Comparison of ENCODE assay signal across 9 cellular contexts in the genomic region with DNA sequence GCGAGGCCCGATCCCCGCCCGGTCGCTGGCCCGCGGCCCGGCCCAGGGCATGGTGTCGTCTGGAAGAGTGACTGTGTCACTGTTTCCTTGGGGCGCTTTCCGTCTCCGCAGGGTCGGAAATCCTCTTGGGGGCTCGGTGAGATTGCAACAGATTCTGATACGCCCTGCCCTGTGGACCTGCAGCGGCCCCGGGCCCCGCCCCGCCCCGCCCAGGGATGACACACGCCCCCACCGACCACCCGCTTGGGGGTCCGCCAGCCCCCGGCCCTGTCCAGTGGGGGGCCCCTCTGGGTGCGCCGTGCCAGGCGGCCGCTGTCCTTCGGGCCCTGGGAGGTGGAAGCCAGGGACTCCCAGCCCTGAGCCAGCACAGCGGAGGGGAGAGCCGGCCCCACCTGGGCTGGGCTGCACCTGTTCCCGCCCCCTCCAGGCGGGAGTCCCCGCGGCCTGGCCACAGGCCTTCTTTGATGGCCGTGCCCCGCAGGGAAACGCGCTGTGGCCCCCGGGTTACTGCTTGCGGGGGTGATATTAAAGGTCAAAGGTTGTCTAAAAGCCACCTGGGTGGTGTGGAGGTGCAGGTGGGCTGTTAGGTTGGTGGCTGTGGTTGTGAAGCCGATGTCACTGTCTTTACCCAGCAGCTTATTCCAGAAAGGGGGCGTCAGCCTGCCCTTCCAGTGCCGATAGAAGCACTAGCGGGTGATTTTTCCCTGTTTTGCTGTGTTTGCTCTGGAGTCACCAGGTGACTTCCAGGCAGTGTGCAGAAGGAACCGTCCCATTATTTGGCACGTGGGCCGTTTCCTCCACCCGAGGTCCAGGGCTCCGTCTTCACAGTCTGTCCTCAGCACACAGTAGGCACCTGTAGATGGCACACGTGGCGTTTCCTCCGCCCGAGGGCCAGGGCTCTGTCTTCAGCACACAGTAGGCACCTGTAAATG. TPM values are rescaled to one million over a fixed set of nuclear protein-coding genes. Genes with fewer than 3 reads are reported as not detected.
A peak's percentile ranks its signal among the peaks of the same experiment; 100 is the strongest.
DNase-seq lines count a peak whose midpoint lies in the region; ATAC-seq and TF ChIP-seq lines count a peak whose summit lies in the region.
"Had no signal": no experiment of that assay in that cellular context is flagged by ENCODE, and none has a peak within 500 bp of the region (broad histone marks: within the 10 kb centered on the region; RNA-seq: fewer than 3 reads in every experiment).

No MANE protein-coding gene starts in this region.

- H3K36me3 Mint-ChIP-seq in IgD-negative memory B cell, result no peaks in the 10 kb centered on the region

- peaks cover 2 to 8% (median 6%) of the 10 kb centered on the region in 3 donors for H3K4me1 Mint-ChIP-seq in IgD-negative memory B cell

- peaks cover 30% of the 10 kb centered on the region for H3K27me3 ChIP-seq in left ventricle myocardium inferior (ENCODE audit: low read depth)

- no peaks in the 10 kb centered on the region for H3K36me3 ChIP-seq in left ventricle myocardium inferior

- no peaks in the 10 kb centered on the region for H3K9me3 Mint-ChIP-seq in IgD-negative memory B cell

- H3K4me3 ChIP-seq in left ventricle myocardium inferior, result peak overlapping the region; percentile 79
- H3K4me3 ChIP-seq in skeletal muscle cell (ENCODE audit: low read depth, low read length), result peak overlapping the region; percentile 67

- peaks cover 49% of the 10 kb centered on the region for H3K4me1 ChIP-seq in left ventricle myocardium inferior

- intact Hi-C loops in left ventricle myocardium inferior (cut with micrococcal nuclease), result no loop called here

- H3K27me3 Mint-ChIP-seq in IgD-negative memory B cell, result peaks cover 10% of the 10 kb centered on the region

- peak overlapping the region in 2 of 3 donors; percentile 75 to 80 for H3K27ac Mint-ChIP-seq in IgD-negative memory B cell

- H3K27ac ChIP-seq in left ventricle myocardium inferior (replicated peaks), result peak overlapping the region; percentile 91

- peak overlapping the region; percentile 70 to 85 (median 82) for H3K4me3 Mint-ChIP-seq in IgD-negative memory B cell

- H3K9me3 ChIP-seq in left ventricle myocardium inferior (replicated peaks), result no peaks in the 10 kb centered on the region

- DNase-seq in NCI-H2227 (lab: John Stamatoyannopoulos, UW; ENCODE audit: unreplicated experiment), result peak; percentile 50
- no peak for DNase-seq in NCI-H2227 treated with DMSO at 0.1 percent for 48 hours (lab: John Stamatoyannopoulos, UW)
- DNase-seq in activated CD8-positive, alpha-beta memory T cell treated with anti-CD3 and anti-CD28 coated beads, Interleukin-2, amount 50 U/mL, for 48 hours, result peak; percentile 70
- no peak for DNase-seq in left ventricle myocardium inferior
- no peak for DNase-seq in skeletal muscle cell (ENCODE audit: low read depth)
- DNase-seq in NCI-H2029 (lab: John Stamatoyannopoulos, UW), result no peak

- no peak for TF ChIP-seq CTCF in left ventricle myocardium inferior (IDR thresholded peaks at IDR 0.05; ENCODE audit: borderline replicate concordance)

- no peak for ATAC-seq in GM18907 (IDR thresholded peaks at IDR 0.05; ENCODE audit: unreplicated experiment)

RNA-seq across cellular contexts. Expression of a gene that starts 0.8 kb away (rescaled TPM):
- 3.3 TPM for polyA plus RNA-seq in IgD-negative memory B cell
- 11.1 TPM for total RNA-seq in left ventricle myocardium inferior

RNA-seq across cellular contexts. Expression of a gene that starts 4.6 kb away (rescaled TPM):
- not detected for polyA plus RNA-seq in IgD-negative memory B cell
- total RNA-seq in left ventricle myocardium inferior, result 0.14 TPM
- total RNA-seq: Daoy had no signal

RNA-seq across cellular contexts. Expression of a gene that starts 15.8 kb away (rescaled TPM):
- polyA plus RNA-seq in IgD-negative memory B cell, result 1.0 TPM
- 1.3 TPM for total RNA-seq in left ventricle myocardium inferior

RNA-seq across cellular contexts. Expression of a gene that starts 38.1 kb away (rescaled TPM):
- polyA plus RNA-seq in IgD-negative memory B cell, result 105 TPM
- total RNA-seq in left ventricle myocardium inferior, result 128 TPM

RNA-seq across cellular contexts. Expression of a gene that starts 44.5 kb away (rescaled TPM):
- polyA plus RNA-seq in IgD-negative memory B cell, result 22.2 TPM
- total RNA-seq in left ventricle myocardium inferior, result 9.3 TPM

Comparison
In these comparisons a context has a peak if more than half of its experiments do, and no peak if none do; other contexts are left out.
1. DNase-seq: peak in NCI-H2227 (single experiment) and activated CD8-positive, alpha-beta memory T cell treated with anti-CD3 and anti-CD28 coated beads, Interleukin-2, amount 50 U/mL, for 48 hours (single experiment); none in NCI-H2227 treated with DMSO at 0.1 percent for 48 hours (single experiment), left ventricle myocardium inferior (single experiment), skeletal muscle cell (single experiment) and NCI-H2029 (single experiment).